8 cellular contexts compared by ENCODE assay signal in the genomic region with DNA sequence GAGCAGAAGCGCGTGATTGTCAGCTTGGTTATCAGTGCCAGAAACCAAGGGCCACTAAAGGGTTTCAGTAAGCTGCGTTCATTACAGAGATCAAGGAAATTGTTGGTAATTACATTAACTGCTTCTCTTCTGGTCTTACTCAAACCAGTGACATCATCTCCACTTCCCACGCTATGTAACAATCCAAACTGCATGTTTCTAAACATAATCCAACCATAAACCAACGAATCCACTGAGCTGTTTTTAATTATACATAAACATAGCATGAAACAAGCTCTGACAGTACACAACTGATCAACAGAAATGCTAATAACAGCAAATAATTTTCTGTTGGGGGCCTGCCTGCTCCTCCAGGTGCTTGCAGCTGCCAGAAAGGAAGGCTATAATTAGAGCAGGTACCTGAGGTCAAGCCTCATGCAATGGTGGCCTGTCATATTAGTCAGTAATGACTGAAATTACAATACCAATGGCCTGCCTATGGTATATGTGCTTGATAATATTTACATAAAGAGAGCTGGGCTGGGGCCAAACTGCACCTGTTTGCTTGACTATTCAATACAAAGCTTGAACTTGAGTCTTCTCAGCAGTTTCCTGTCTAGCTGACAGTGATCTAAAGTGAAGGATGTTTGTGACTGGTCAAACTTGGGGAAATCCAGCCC. TPM values are rescaled to one million over a fixed set of nuclear protein-coding genes. Genes with fewer than 3 reads are reported as not detected.
DNase-seq lines count a peak whose midpoint lies in the region; ATAC-seq and TF ChIP-seq lines count a peak whose summit lies in the region.

No MANE protein-coding gene starts in this region.

- peak; percentile 56 for ATAC-seq in CD8-positive, alpha-beta T cell
- ATAC-seq in GM19025 (IDR thresholded peaks at IDR 0.05; ENCODE audit: low read depth, unreplicated experiment) (peak; percentile 87), HG03095 (IDR thresholded peaks at IDR 0.05; ENCODE audit: unreplicated experiment) (peak; percentile 84)

- TF ChIP-seq CTCF in CD8-positive, alpha-beta T cell (IDR thresholded peaks at IDR 0.05) = no peak

- no peaks in the 10 kb centered on the region for H3K9me3 ChIP-seq in CD8-positive, alpha-beta T cell (ENCODE audit: low read length)

- peaks cover 26% of the 10 kb centered on the region for H3K4me1 ChIP-seq in CD8-positive, alpha-beta T cell (ENCODE audit: insufficient read depth, low read length)

- peak overlapping the region; percentile 29 for H3K27ac ChIP-seq in CD8-positive, alpha-beta T cell (ENCODE audit: low read depth, low read length)

- H3K27me3 Mint-ChIP-seq in CD8-positive, alpha-beta T cell (ENCODE audit: low read depth) = no peaks in the 10 kb centered on the region
- no peaks in the 10 kb centered on the region for H3K27me3 Mint-ChIP-seq in activated T-helper 2 cell treated with anti-CD3 and anti-CD28 coated beads, Interferon-gamma antibody, Interleukin-2, Interleukin-4, amounts not matched to agents 10 μg/mL and 5 μg/mL and 100 μg/mL, durations not matched to agents 14 hours and 24 hours and 36 hours (ENCODE audit: low read depth)

- CTCF ChIA-PET in CD8-positive, alpha-beta T cell (lab: Charles Lee) = interaction anchor here (0.8 to 2.5 kb wide), 4 partner anchors 9 to 47 kb away, joined by 3 to 9 read pairs (median 3); no protein-coding TSS in a partner anchor

- DNase-seq in CD8-positive, alpha-beta T cell = peak in 1 of 7 experiments; percentile 38
- DNase-seq in NCI-H446 (lab: John Stamatoyannopoulos, UW) (peak; percentile 16 to 59), glomerular visceral epithelial cell (ENCODE audit: extremely low spot score) (peak; percentile 8), skeletal muscle cell (ENCODE audit: low read depth) (no peak), DMS114 treated with DMSO at 0.1 percent for 48 hours (lab: John Stamatoyannopoulos, UW; ENCODE audit: unreplicated experiment) (no peak)
- no peak for DNase-seq in activated T-helper 2 cell treated with anti-CD3 and anti-CD28 coated beads, Interferon-gamma antibody, Interleukin-2, Interleukin-4, amounts not matched to agents 10 μg/mL and 5 μg/mL and 100 μg/mL, durations not matched to agents 14 hours and 24 hours and 36 hours (ENCODE audit: low spot score)

- no peaks in the 10 kb centered on the region for H3K36me3 ChIP-seq in CD8-positive, alpha-beta T cell (ENCODE audit: insufficient read depth, low read length)

- no peaks in the 10 kb centered on the region for H3K9me3 Mint-ChIP-seq in CD8-positive, alpha-beta T cell
- no peaks in the 10 kb centered on the region for H3K9me3 Mint-ChIP-seq in activated T-helper 2 cell treated with anti-CD3 and anti-CD28 coated beads, Interferon-gamma antibody, Interleukin-2, Interleukin-4, amounts not matched to agents 10 μg/mL and 5 μg/mL and 100 μg/mL, durations not matched to agents 14 hours and 24 hours and 36 hours

- H3K36me3 Mint-ChIP-seq in CD8-positive, alpha-beta T cell = peaks cover 24% of the 10 kb centered on the region
- peaks cover 25% of the 10 kb centered on the region for H3K36me3 Mint-ChIP-seq in activated T-helper 2 cell treated with anti-CD3 and anti-CD28 coated beads, Interferon-gamma antibody, Interleukin-2, Interleukin-4, amounts not matched to agents 10 μg/mL and 5 μg/mL and 100 μg/mL, durations not matched to agents 14 hours and 24 hours and 36 hours (ENCODE audit: low read depth)

- peak overlapping the region; percentile 82 for H3K4me3 Mint-ChIP-seq in CD8-positive, alpha-beta T cell
- H3K4me3 Mint-ChIP-seq in activated T-helper 2 cell treated with anti-CD3 and anti-CD28 coated beads, Interferon-gamma antibody, Interleukin-2, Interleukin-4, amounts not matched to agents 10 μg/mL and 5 μg/mL and 100 μg/mL, durations not matched to agents 14 hours and 24 hours and 36 hours (ENCODE audit: low read depth) = peak overlapping the region; percentile 78

- POLR2A ChIA-PET in CD8-positive, alpha-beta T cell (lab: Charles Lee) = interaction anchor here (0.9 to 3.1 kb wide), 6 partner anchors 16 to 135 kb away, joined by 3 to 23 read pairs (median 6); partner anchors contain the start of genes BLTP3A, ILRUN and SNRPC

- no peaks in the 10 kb centered on the region for H3K27me3 ChIP-seq in CD8-positive, alpha-beta T cell (ENCODE audit: insufficient read depth, low read length)

- peak overlapping the region; percentile 33 for H3K4me3 ChIP-seq in CD8-positive, alpha-beta T cell (ENCODE audit: low read depth, low read length)
- H3K4me3 ChIP-seq in skeletal muscle cell (ENCODE audit: low read depth, low read length) = peak overlapping the region; percentile 44

- peaks cover 56% of the 10 kb centered on the region for H3K4me1 Mint-ChIP-seq in CD8-positive, alpha-beta T cell (ENCODE audit: low read depth)
- peaks cover 46% of the 10 kb centered on the region for H3K4me1 Mint-ChIP-seq in activated T-helper 2 cell treated with anti-CD3 and anti-CD28 coated beads, Interferon-gamma antibody, Interleukin-2, Interleukin-4, amounts not matched to agents 10 μg/mL and 5 μg/mL and 100 μg/mL, durations not matched to agents 14 hours and 24 hours and 36 hours (ENCODE audit: low read depth)

- intact Hi-C loops in CD8-positive, alpha-beta T cell (cut with DNase I, micrococcal nuclease) = loop anchor here (2.0 to 5.0 kb wide), 2 partner anchors 16 to 41 kb away; partner anchors contain the start of gene ILRUN (in 2 of the 2)
- intact Hi-C loops in activated T-helper 2 cell treated with anti-CD3 and anti-CD28 coated beads, Interferon-gamma antibody, Interleukin-2, Interleukin-4, amounts not matched to agents 10 μg/mL and 5 μg/mL and 100 μg/mL, durations not matched to agents 14 hours and 24 hours and 36 hours (cut with micrococcal nuclease) = loop anchor here (1.0 to 5.0 kb wide), 4 partner anchors 8 to 44 kb away; partner anchors contain the start of gene ILRUN

- H3K27ac Mint-ChIP-seq in CD8-positive, alpha-beta T cell = peak overlapping the region; percentile 89
- H3K27ac Mint-ChIP-seq in activated T-helper 2 cell treated with anti-CD3 and anti-CD28 coated beads, Interferon-gamma antibody, Interleukin-2, Interleukin-4, amounts not matched to agents 10 μg/mL and 5 μg/mL and 100 μg/mL, durations not matched to agents 14 hours and 24 hours and 36 hours = peak overlapping the region; percentile 97

RNA-seq across cellular contexts. Expression of gene ILRUN, which starts 40.1 kb away (rescaled TPM):
- total RNA-seq in CD8-positive, alpha-beta T cell = 10 to 100 TPM; 54.8 to 58.8 TPM
- total RNA-seq in activated T-helper 2 cell treated with anti-CD3 and anti-CD28 coated beads, Interferon-gamma antibody, Interleukin-2, Interleukin-4, amounts not matched to agents 10 μg/mL and 5 μg/mL and 100 μg/mL, durations not matched to agents 14 hours and 24 hours and 36 hours = 68.7 and 72.9 TPM in 2 replicates

Comparison
In these comparisons a context has a peak if more than half of its experiments do, and no peak if none do; other contexts are left out.
1. DNase-seq: peak in NCI-H446 (2 of 2) and glomerular visceral epithelial cell (single experiment); none in activated T-helper 2 cell treated with anti-CD3 and anti-CD28 coated beads, Interferon-gamma antibody, Interleukin-2, Interleukin-4, amounts not matched to agents 10 μg/mL and 5 μg/mL and 100 μg/mL, durations not matched to agents 14 hours and 24 hours and 36 hours (single experiment), skeletal muscle cell (single experiment) and DMS114 treated with DMSO at 0.1 percent for 48 hours (single experiment).
2. Peak in every context shown above with its lines, with median percentiles within 50 percentile points of each other: ATAC-seq.